Comparison of ENCODE assay signal across 11 cellular contexts in genomic region chr12:124369055-124369900, GRCh38.
DNase-seq lines count a peak whose midpoint lies in the region; ATAC-seq and TF ChIP-seq lines count a peak whose summit lies in the region.
"Had no signal": no experiment of that assay in that cellular context is flagged by ENCODE, and none has a peak within 500 bp of the region (broad histone marks: within the 10 kb centered on the region; RNA-seq: fewer than 3 reads in every experiment).

No MANE protein-coding gene starts in this region.

- H3K9me3 Mint-ChIP-seq in stimulated activated naive CD8-positive, alpha-beta T cell treated with anti-CD3 and anti-CD28 coated beads, Interleukin-15, amount 100 ng/mL, for 72 hours, result no peaks in the 10 kb centered on the region
- no peaks in the 10 kb centered on the region for H3K9me3 Mint-ChIP-seq in naive thymus-derived CD4-positive, alpha-beta T cell
- peaks cover 0 to 2% (median 0%) of the 10 kb centered on the region in 7 donors for H3K9me3 Mint-ChIP-seq in CD14-positive monocyte
- H3K9me3 Mint-ChIP-seq: activated B cell treated with CpG ODN at 0.5 μM for 24 hours had no signal

- CTCF ChIA-PET in naive thymus-derived CD4-positive, alpha-beta T cell (lab: Charles Lee), result interaction anchor here (0.6 to 0.7 kb wide), 2 partner anchors 26 to 57 kb away, joined by 3 to 13 read pairs; no protein-coding TSS in a partner anchor

- no peak overlapping the region for H3K4me3 Mint-ChIP-seq in stimulated activated naive CD8-positive, alpha-beta T cell treated with anti-CD3 and anti-CD28 coated beads, Interleukin-15, amount 100 ng/mL, for 72 hours
- no peak overlapping the region for H3K4me3 Mint-ChIP-seq in naive thymus-derived CD4-positive, alpha-beta T cell
- no peak overlapping the region for H3K4me3 Mint-ChIP-seq in CD14-positive monocyte
- H3K4me3 Mint-ChIP-seq: activated B cell treated with CpG ODN at 0.5 μM for 24 hours had no signal

- TF ChIP-seq CTCF in fibroblast of mammary gland (conservative IDR thresholded peaks at IDR 0.05; ENCODE audit: control insufficient read depth, insufficient read depth, low read depth, low read length) (no peak), CD14-positive monocyte (IDR thresholded peaks at IDR 0.05) (no peak)

- peak; percentile 29 for ATAC-seq in stimulated activated naive CD8-positive, alpha-beta T cell treated with anti-CD3 and anti-CD28 coated beads, Interleukin-15, amount 100 ng/mL, for 72 hours
- ATAC-seq in stimulated activated naive CD8-positive, alpha-beta T cell treated with anti-CD3 and anti-CD28 coated beads, Interleukin-15, Interleukin-2, amounts not matched to agents 100 U/mL and 50 U/mL, for 24 hours, result no peak
- peak; percentile 25 for ATAC-seq in naive thymus-derived CD4-positive, alpha-beta T cell
- ATAC-seq in GM19467 (IDR thresholded peaks at IDR 0.05; ENCODE audit: unreplicated experiment), result no peak
- ATAC-seq in HG02798 (IDR thresholded peaks at IDR 0.05; ENCODE audit: poor library complexity, unreplicated experiment), result no peak

- H3K36me3 Mint-ChIP-seq in naive thymus-derived CD4-positive, alpha-beta T cell, result peaks cover 0 to 11% (median 0%) of the 10 kb centered on the region in 5 donors
- peaks cover 61 to 79% of the 10 kb centered on the region in 2 donors for H3K36me3 Mint-ChIP-seq in CD14-positive monocyte

- no peak overlapping the region for H3K27ac ChIP-seq in naive thymus-derived CD4-positive, alpha-beta T cell (ENCODE audit: low read depth, low read length)
- H3K27ac ChIP-seq: neutrophil had no signal

- H3K27me3 ChIP-seq in naive thymus-derived CD4-positive, alpha-beta T cell (ENCODE audit: control insufficient read depth in 2 of 2, insufficient read depth in 2 of 2, low read length in 2 of 2), result no peaks in the 10 kb centered on the region
- H3K27me3 ChIP-seq: BLaER1, neutrophil had no signal

- POLR2A ChIA-PET in naive thymus-derived CD4-positive, alpha-beta T cell (lab: Charles Lee), result no interaction called here

- no peak overlapping the region for H3K4me3 ChIP-seq in fibroblast of mammary gland (ENCODE audit: control insufficient read depth, low read depth, low read length)
- no peak overlapping the region for H3K4me3 ChIP-seq in naive thymus-derived CD4-positive, alpha-beta T cell (ENCODE audit: low read length)
- H3K4me3 ChIP-seq: BLaER1 had no signal

- no peaks in the 10 kb centered on the region for H3K27me3 Mint-ChIP-seq in stimulated activated naive CD8-positive, alpha-beta T cell treated with anti-CD3 and anti-CD28 coated beads, Interleukin-15, amount 100 ng/mL, for 72 hours
- no peaks in the 10 kb centered on the region for H3K27me3 Mint-ChIP-seq in naive thymus-derived CD4-positive, alpha-beta T cell
- no peaks in the 10 kb centered on the region for H3K27me3 Mint-ChIP-seq in CD14-positive monocyte (ENCODE audit: low read depth in 3 of 3)
- H3K27me3 Mint-ChIP-seq: activated B cell treated with CpG ODN at 0.5 μM for 24 hours had no signal

- no peak overlapping the region for H3K27ac Mint-ChIP-seq in stimulated activated naive CD8-positive, alpha-beta T cell treated with anti-CD3 and anti-CD28 coated beads, Interleukin-15, amount 100 ng/mL, for 72 hours
- peak overlapping the region in 1 of 9 donors; percentile 24 for H3K27ac Mint-ChIP-seq in naive thymus-derived CD4-positive, alpha-beta T cell
- peak overlapping the region in 2 of 7 donors; percentile 46 to 55 for H3K27ac Mint-ChIP-seq in CD14-positive monocyte
- H3K27ac Mint-ChIP-seq: activated B cell treated with CpG ODN at 0.5 μM for 24 hours had no signal

- H3K9me3 ChIP-seq in naive thymus-derived CD4-positive, alpha-beta T cell (ENCODE audit: control insufficient read depth in 2 of 3, low read length in 3 of 3), result no peaks in the 10 kb centered on the region
- H3K9me3 ChIP-seq: BLaER1, neutrophil had no signal

- H3K36me3 ChIP-seq in naive thymus-derived CD4-positive, alpha-beta T cell (ENCODE audit: control insufficient read depth in 2 of 3, insufficient read depth in 3 of 3, low read length in 3 of 3), result peaks cover 0 to 80% (median 3%) of the 10 kb centered on the region in 3 experiments

- H3K4me1 ChIP-seq in naive thymus-derived CD4-positive, alpha-beta T cell (ENCODE audit: control insufficient read depth in 2 of 2, insufficient read depth in 2 of 2, low read length in 2 of 2), result no peaks in the 10 kb centered on the region

- no peaks in the 10 kb centered on the region for H3K4me1 Mint-ChIP-seq in stimulated activated naive CD8-positive, alpha-beta T cell treated with anti-CD3 and anti-CD28 coated beads, Interleukin-15, amount 100 ng/mL, for 72 hours
- H3K4me1 Mint-ChIP-seq in naive thymus-derived CD4-positive, alpha-beta T cell, result peaks cover 0 to 4% (median 0%) of the 10 kb centered on the region in 7 donors
- H3K4me1 Mint-ChIP-seq in CD14-positive monocyte, result no peaks in the 10 kb centered on the region
- H3K4me1 Mint-ChIP-seq: activated B cell treated with CpG ODN at 0.5 μM for 24 hours had no signal

- no peak for DNase-seq in stimulated activated naive CD8-positive, alpha-beta T cell treated with anti-CD3 and anti-CD28 coated beads, Interleukin-15, amount 100 ng/mL, for 72 hours
- no peak for DNase-seq in stimulated activated naive CD8-positive, alpha-beta T cell treated with anti-CD3 and anti-CD28 coated beads, Interleukin-15, Interleukin-2, amounts not matched to agents 100 U/mL and 50 U/mL, for 24 hours
- DNase-seq in fibroblast of mammary gland (ENCODE audit: low read depth) (peak; percentile 94), CD14-positive monocyte (ENCODE audit: low spot score) (no peak), NK-92 (lab: John Stamatoyannopoulos, UW; ENCODE audit: unreplicated experiment) (no peak)
- DNase-seq in naive thymus-derived CD4-positive, alpha-beta T cell, result no peak
- DNase-seq: activated B cell treated with CpG ODN at 0.5 μM for 24 hours had no signal

- intact Hi-C loops in naive thymus-derived CD4-positive, alpha-beta T cell (cut with micrococcal nuclease), result no loop called here
- intact Hi-C loops in CD14-positive monocyte (cut with micrococcal nuclease), result no loop called here

Comparison
In these comparisons a context has a peak if more than half of its experiments do, and no peak if none do; other contexts are left out.
1. ATAC-seq: peak in stimulated activated naive CD8-positive, alpha-beta T cell treated with anti-CD3 and anti-CD28 coated beads, Interleukin-15, amount 100 ng/mL, for 72 hours (single experiment) and naive thymus-derived CD4-positive, alpha-beta T cell (single experiment); none in stimulated activated naive CD8-positive, alpha-beta T cell treated with anti-CD3 and anti-CD28 coated beads, Interleukin-15, Interleukin-2, amounts not matched to agents 100 U/mL and 50 U/mL, for 24 hours (single experiment), GM19467 (single experiment) and HG02798 (single experiment).